31 cellular contexts compared by ENCODE assay signal in genomic region chr10:76497671-76498070, GRCh38.
"Had no signal": no experiment of that assay in that cellular context is flagged by ENCODE, and none has a peak within 500 bp of the region (broad histone marks: within the 10 kb centered on the region; RNA-seq: fewer than 3 reads in every experiment).

No MANE protein-coding gene starts in this region.

- H3K4me3 ChIP-seq: adrenal gland, body of pancreas, breast epithelium had no signal

- H3K36me3 ChIP-seq: adrenal gland, brain microvascular endothelial cell, breast epithelium had no signal

- H3K27ac ChIP-seq: adrenal gland, body of pancreas, brain microvascular endothelial cell, breast epithelium, VCaP had no signal

- ATAC-seq: activated CD8-positive, alpha-beta T cell treated with anti-CD3 and anti-CD28 coated beads for 36 hours; activated naive CD4-positive, alpha-beta T cell treated with anti-CD3 and anti-CD28 coated beads, Interleukin-2, amount 50 U/mL, for 72 hours; activated T-cell treated with anti-CD3 and anti-CD28 coated beads, Interleukin-2, amount 50 U/mL, for 4 hours; activated T-cell treated with anti-CD3 and anti-CD28 coated beads, Interleukin-2, amount 50 U/mL, for 72 hours; activated T-helper 17 cell treated with anti-CD3 and anti-CD28 coated beads, Interleukin-2, amount 50 U/mL, for 72 hours; body of pancreas had no signal

- H3K27me3 ChIP-seq: adrenal gland, body of pancreas, brain microvascular endothelial cell, breast epithelium had no signal

- H3K4me1 ChIP-seq: body of pancreas, breast epithelium had no signal

- DNase-seq: activated B cell treated with CpG ODN at 0.5 μM for 24 hours; activated CD4-positive, alpha-beta memory T cell treated with anti-CD3 and anti-CD28 coated beads for 36 hours; activated CD4-positive, alpha-beta T cell treated with anti-CD3 and anti-CD28 coated beads for 4 hours; activated CD4-positive, alpha-beta T cell treated with anti-CD3 and anti-CD28 coated beads, Interleukin-2, amount 10 ng/mL, durations not matched to agents 24 days and 14 days; activated CD4-positive, alpha-beta T cell treated with anti-CD3 and anti-CD28 coated beads, Interleukin-2, amount 50 U/mL, for 1 hour; activated CD4-positive, alpha-beta T cell treated with anti-CD3 and anti-CD28 coated beads, Interleukin-2, amount 50 U/mL, for 4 hours; activated CD4-positive, CD25-positive, alpha-beta regulatory T cell treated with anti-CD3 and anti-CD28 coated beads, Interleukin-2, amount 50 U/mL, for 72 hours; activated CD8-positive, alpha-beta memory T cell treated with anti-CD3 and anti-CD28 coated beads, Interleukin-2, amount 50 U/mL, for 4 hours; activated CD8-positive, alpha-beta T cell treated with anti-CD3 and anti-CD28 coated beads for 36 hours; activated effector memory CD4-positive, alpha-beta T cell treated with anti-CD3 and anti-CD28 coated beads, Interleukin-2, amount 50 U/mL, for 16 hours; activated gamma-delta T cell treated with Interleukin-2 at 50 U/mL for 16 hours; activated naive CD4-positive, alpha-beta T cell; activated naive CD4-positive, alpha-beta T cell treated with anti-CD3 and anti-CD28 coated beads for 36 hours; activated naive CD4-positive, alpha-beta T cell treated with anti-CD3 and anti-CD28 coated beads, Interleukin-2, amount 50 U/mL, for 16 hours; activated naive CD8-positive, alpha-beta T cell treated with anti-CD3 and anti-CD28 coated beads for 36 hours; activated T-cell treated with anti-CD3 and anti-CD28 coated beads for 4 hours; activated T-cell treated with anti-CD3 and anti-CD28 coated beads, Interleukin-2, amount 50 U/mL, for 1 hour; activated T-cell treated with anti-CD3 and anti-CD28 coated beads, Interleukin-2, amount 50 U/mL, for 4 hours; activated T-cell treated with anti-CD3 and anti-CD28 coated beads, Interleukin-2, amount 50 U/mL, for 72 hours; adrenal gland; amniotic stem cell; aorta; body of pancreas; brain microvascular endothelial cell; central memory CD4-positive, alpha-beta T cell; T-helper 2 cell; T-helper 9 cell had no signal
